8 cellular contexts compared by ENCODE assay signal in genomic region chr16:66605177-66605999, GRCh38. TPM values are rescaled to one million over a fixed set of nuclear protein-coding genes. Genes with fewer than 3 reads are reported as not detected.
DNase-seq lines count a peak whose midpoint lies in the region; ATAC-seq, FAIRE-seq and TF ChIP-seq lines count a peak whose summit lies in the region.

No MANE protein-coding gene starts in this region.

- ATAC-seq in heart right ventricle (peak; percentile 61 to 69 (median 66)), GM18858 (IDR thresholded peaks at IDR 0.05; ENCODE audit: unreplicated experiment) (no peak)

- H3K36me3 ChIP-seq in heart right ventricle (peaks cover 0 to 26% (median 8%) of the 10 kb centered on the region in 9 donors), prostate gland (peaks cover 6% of the 10 kb centered on the region in 2 donors)

- FAIRE-seq in GM19239 (lab: Jason Lieb, UNC) = no peak

- CTCF ChIA-PET in activated naive CD4-positive, alpha-beta T cell treated with anti-CD3 and anti-CD28 coated beads for 36 hours (lab: Charles Lee) = interaction anchor here (1.0 to 3.4 kb wide), 5 partner anchors 40 to 129 kb away, joined by 3 to 17 read pairs (median 4); no protein-coding TSS in a partner anchor

- H3K27me3 ChIP-seq in heart right ventricle (peaks cover 0 to 5% (median 0%) of the 10 kb centered on the region in 7 donors), prostate gland (replicated peaks; ENCODE audit: insufficient read depth) (no peaks in the 10 kb centered on the region)

- peak overlapping the region; percentile 74 for H3K4me3 Mint-ChIP-seq in activated naive CD4-positive, alpha-beta T cell treated with anti-CD3 and anti-CD28 coated beads for 36 hours

- TF ChIP-seq CTCF in GM20000 (IDR thresholded peaks at IDR 0.05; ENCODE audit: extremely low read depth, missing control alignments) = no peak
- peak in 2 of 9 donors; percentile 2 to 35 for TF ChIP-seq CTCF in heart right ventricle (IDR thresholded peaks at IDR 0.05)
- peak in 1 of 4 experiments; percentile 9 for TF ChIP-seq CTCF in prostate gland (IDR thresholded peaks at IDR 0.05)

- intact Hi-C loops in activated naive CD4-positive, alpha-beta T cell treated with anti-CD3 and anti-CD28 coated beads for 36 hours (cut with micrococcal nuclease) = loop anchor here (1.0 kb wide), 2 partner anchors 15 to 43 kb away; no protein-coding TSS in a partner anchor
- intact Hi-C loops in heart right ventricle (cut with DNase I) = loop anchor here (2.0 to 10.0 kb wide), 14 partner anchors 48 to 262 kb away; partner anchors contain the start of genes CKLF (in 2 of the 10), TK2 (in 2 of the 10) and CMTM4 (in 1 of the 10)
- intact Hi-C loops in prostate gland (cut with DNase I) = loop anchor here (2.0 to 5.0 kb wide), 2 partner anchors 147 to 199 kb away; partner anchors contain the start of gene DYNC1LI2

- H3K27me3 Mint-ChIP-seq in activated naive CD4-positive, alpha-beta T cell treated with anti-CD3 and anti-CD28 coated beads for 36 hours (ENCODE audit: low read depth) = no peaks in the 10 kb centered on the region

- WGBS in heart right ventricle, 2 donors = 11 to 19% methylated on average over 54 to 62 of the region's 62 CpGs
- WGBS in prostate gland = 5% methylated on average over 51 of the region's 62 CpGs

- H3K4me3 ChIP-seq in heart right ventricle = peak overlapping the region; percentile 56 to 97 (median 79)
- peak overlapping the region; percentile 73 to 76 for H3K4me3 ChIP-seq in prostate gland

- peak; percentile 82 for DNase-seq in AG08396 (ENCODE audit: low spot score)
- peak; percentile 75 for DNase-seq in GM20000 (ENCODE audit: low spot score)
- DNase-seq in M059J (ENCODE audit: low read depth) = peak; percentile 50
- DNase-seq in activated naive CD4-positive, alpha-beta T cell treated with anti-CD3 and anti-CD28 coated beads for 36 hours = peak; percentile 48
- DNase-seq in heart right ventricle = peak; percentile 69 to 73
- no peak for DNase-seq in prostate gland (ENCODE audit: low spot score)
- DNase-seq in GM19239 (ENCODE audit: insufficient read length, low spot score) = no peak

- no peaks in the 10 kb centered on the region for H3K9me3 ChIP-seq in heart right ventricle
- H3K9me3 ChIP-seq in prostate gland = no peaks in the 10 kb centered on the region

- H3K4me1 Mint-ChIP-seq in activated naive CD4-positive, alpha-beta T cell treated with anti-CD3 and anti-CD28 coated beads for 36 hours (ENCODE audit: low read depth) = peaks cover 35% of the 10 kb centered on the region

- TF ChIP-seq POLR2A in prostate gland (IDR thresholded peaks at IDR 0.05) = peak; percentile 6

- peaks cover 8% of the 10 kb centered on the region for H3K36me3 Mint-ChIP-seq in activated naive CD4-positive, alpha-beta T cell treated with anti-CD3 and anti-CD28 coated beads for 36 hours (ENCODE audit: low read depth)

- H3K4me1 ChIP-seq in heart right ventricle (peaks cover 0 to 55% (median 32%) of the 10 kb centered on the region in 9 donors), prostate gland (replicated peaks) (peaks cover 6% of the 10 kb centered on the region)

- peak overlapping the region; percentile 24 for H3K27ac Mint-ChIP-seq in activated naive CD4-positive, alpha-beta T cell treated with anti-CD3 and anti-CD28 coated beads for 36 hours

- H3K27ac ChIP-seq in heart right ventricle (peak overlapping the region; percentile 88 to 99 (median 95)), prostate gland (peak overlapping the region; percentile 81 to 86)

- peaks cover 11% of the 10 kb centered on the region for H3K9me3 Mint-ChIP-seq in activated naive CD4-positive, alpha-beta T cell treated with anti-CD3 and anti-CD28 coated beads for 36 hours

RNA-seq across cellular contexts. Expression of gene CMTM3, which starts 0.9 kb away (rescaled TPM):
- 28.9 and 33.6 TPM in 2 replicates for total RNA-seq in M059J (2014; rRNA removed; shearing (Covaris generic))
- 10 to 100 TPM; 33.7 to 35.3 TPM for total RNA-seq in activated naive CD4-positive, alpha-beta T cell treated with anti-CD3 and anti-CD28 coated beads for 36 hours
- 10 to 100 TPM in 3 of 10 donors, 1 to 10 TPM in 7; 6.6 to 19.9 (median 7.9) TPM for total RNA-seq in heart right ventricle
- polyA plus RNA-seq in heart right ventricle = 10 to 100 TPM; 12.0 to 18.0 TPM
- total RNA-seq in prostate gland = 100 to 1,000 TPM in 1 of 2 donors, 10 to 100 TPM in 1; 10.7 to 133 TPM

RNA-seq across cellular contexts. Expression of gene CMTM2, which starts 26.1 kb away (rescaled TPM):
- not detected in 2 replicates for total RNA-seq in M059J (2014; rRNA removed; shearing (Covaris generic))
- not detected for total RNA-seq in activated naive CD4-positive, alpha-beta T cell treated with anti-CD3 and anti-CD28 coated beads for 36 hours
- under 1 TPM in 4 of 10 donors, not detected in 6; 0.33 to 0.95 (median 0.63) TPM for total RNA-seq in heart right ventricle
- not detected for polyA plus RNA-seq in heart right ventricle
- 10 to 100 TPM in 1 of 2 donors, not detected in 1; 62.9 TPM for total RNA-seq in prostate gland

RNA-seq across cellular contexts. Expression of gene CMTM1, which starts 39.1 kb away (rescaled TPM):
- total RNA-seq in M059J (2014; rRNA removed; shearing (Covaris generic)) = 2.1 and 3.8 TPM in 2 replicates
- 1 to 10 TPM; 4.2 to 8.2 TPM for total RNA-seq in activated naive CD4-positive, alpha-beta T cell treated with anti-CD3 and anti-CD28 coated beads for 36 hours
- total RNA-seq in heart right ventricle (1 to 10 TPM in 5 of 10 donors, under 1 TPM in 5; 0.50 to 2.1 (median 0.98) TPM), prostate gland (1 to 10 TPM; 1.5 to 2.6 TPM)
- under 1 TPM in 1 of 2 donors, not detected in 1; 0.19 TPM for polyA plus RNA-seq in heart right ventricle

RNA-seq across cellular contexts. Expression of gene CKLF, which starts 53.0 kb away (rescaled TPM):
- 145 and 165 TPM in 2 replicates for total RNA-seq in M059J (2014; rRNA removed; shearing (Covaris generic))
- total RNA-seq in activated naive CD4-positive, alpha-beta T cell treated with anti-CD3 and anti-CD28 coated beads for 36 hours = 100 to 1,000 TPM; 114 to 126 TPM
- 10 to 100 TPM in 3 of 10 donors, 1 to 10 TPM in 7; 1.6 to 19.9 (median 6.7) TPM for total RNA-seq in heart right ventricle
- polyA plus RNA-seq in heart right ventricle = 10 to 100 TPM in 1 of 2 donors, 1 to 10 TPM in 1; 6.8 to 24.1 TPM
- total RNA-seq in prostate gland = 10 to 100 TPM; 20.5 to 28.3 TPM

RNA-seq across cellular contexts. Expression of gene TK2, which starts 55.5 kb away (rescaled TPM):
- total RNA-seq in M059J (2014; rRNA removed; shearing (Covaris generic)) = 13.6 and 25.2 TPM in 2 replicates
- 1 to 10 TPM; 5.7 to 5.9 TPM for total RNA-seq in activated naive CD4-positive, alpha-beta T cell treated with anti-CD3 and anti-CD28 coated beads for 36 hours
- total RNA-seq in heart right ventricle = 10 to 100 TPM; 16.0 to 26.0 (median 21.4) TPM
- 10 to 100 TPM in 1 of 2 donors, 1 to 10 TPM in 1; 8.0 to 13.6 TPM for polyA plus RNA-seq in heart right ventricle
- total RNA-seq in prostate gland = 10 to 100 TPM; 28.1 to 45.9 TPM

Comparison
In these comparisons a context has a peak if more than half of its experiments do, and no peak if none do; other contexts are left out.
1. DNase-seq: peak in AG08396 (single experiment), GM20000 (single experiment), M059J (single experiment), activated naive CD4-positive, alpha-beta T cell treated with anti-CD3 and anti-CD28 coated beads for 36 hours (single experiment) and heart right ventricle (2 of 2); none in prostate gland (single experiment) and GM19239 (single experiment).